In genomic region chr17:74769856-74770497, GRCh38 we compare ENCODE assay signal across 1 cellular context.
TF ChIP-seq lines count a peak whose summit lies in the region.

No MANE protein-coding gene starts in this region.

TF ChIP-seq in HepG2, 621 proteins besides CTCF, POLR2A, EP300 and RAD21 (continued from another document and continues in another):
- TF ChIP-seq RERE (CRISPR knock-in tag; IDR thresholded peaks at IDR 0.05; ENCODE audit: low read depth) (no peak), MIER3 (CRISPR knock-in tag; IDR thresholded peaks at IDR 0.05; ENCODE audit: borderline replicate concordance) (no peak), ZZZ3 (CRISPR knock-in tag; IDR thresholded peaks at IDR 0.05; ENCODE audit: borderline replicate concordance) (no peak), E2F1 (CRISPR knock-in tag; IDR thresholded peaks at IDR 0.05) (no peak), TCF12 (IDR thresholded peaks at IDR 0.05) (no peak), TCF12 (CRISPR knock-in tag; IDR thresholded peaks at IDR 0.05) (no peak), NFKBIZ (CRISPR knock-in tag; IDR thresholded peaks at IDR 0.05) (no peak), GZF1 (CRISPR knock-in tag; IDR thresholded peaks at IDR 0.05) (no peak), ZNF737 (CRISPR knock-in tag; IDR thresholded peaks at IDR 0.05; ENCODE audit: borderline replicate concordance) (no peak), ZNF280D (CRISPR knock-in tag; IDR thresholded peaks at IDR 0.05) (no peak), AHDC1 (CRISPR knock-in tag; IDR thresholded peaks at IDR 0.05; ENCODE audit: borderline replicate concordance) (0 out of 2 replicates have a peak, but pooled peaks have one; percentile 27), ZNF225 (CRISPR knock-in tag; IDR thresholded peaks at IDR 0.05) (no peak), FOXO4 (CRISPR knock-in tag; conservative IDR thresholded peaks at IDR 0.05) (no peak), MIER2 (CRISPR knock-in tag; IDR thresholded peaks at IDR 0.05) (no peak), RAD51 (IDR thresholded peaks at IDR 0.05; ENCODE audit: borderline replicate concordance) (no peak), TBX2 (CRISPR knock-in tag; IDR thresholded peaks at IDR 0.05; ENCODE audit: borderline replicate concordance) (no peak; the same call in 1 of the 2 replicates), GMEB1 (CRISPR knock-in tag; IDR thresholded peaks at IDR 0.05; ENCODE audit: borderline replicate concordance) (no peak), ZMYM3 (CRISPR knock-in tag; IDR thresholded peaks at IDR 0.05) (no peak), SRSF4 (IDR thresholded peaks at IDR 0.05; ENCODE audit: low read depth, low read length, poor library complexity, severe bottlenecking) (no peak), ZNF414 (CRISPR knock-in tag; IDR thresholded peaks at IDR 0.05) (no peak), ZNF142 (CRISPR knock-in tag; IDR thresholded peaks at IDR 0.05) (no peak), CEBPB (IDR thresholded peaks at IDR 0.05; ENCODE audit: borderline replicate concordance, low read depth, low read length) (no peak), ZKSCAN1 (IDR thresholded peaks at IDR 0.05; ENCODE audit: low read length) (no peak), HMG20B (CRISPR knock-in tag; conservative IDR thresholded peaks at IDR 0.05) (no peak), ZSCAN20 (CRISPR knock-in tag; IDR thresholded peaks at IDR 0.05; ENCODE audit: borderline replicate concordance) (no peak), TARDBP (CRISPR knock-in tag; IDR thresholded peaks at IDR 0.05) (no peak), ZNF775 (CRISPR knock-in tag; IDR thresholded peaks at IDR 0.05; ENCODE audit: borderline replicate concordance) (no peak), ZNF780A (CRISPR knock-in tag; IDR thresholded peaks at IDR 0.05) (no peak), ZNF782 (CRISPR knock-in tag; IDR thresholded peaks at IDR 0.05; ENCODE audit: borderline replicate concordance) (0 out of 2 replicates have a peak, but pooled peaks have one; percentile 4), NCOA2 (CRISPR knock-in tag; IDR thresholded peaks at IDR 0.05) (no peak), AGO2 (optimal IDR thresholded peaks at IDR 0.05; ENCODE audit: low read depth, low read length) (peak; percentile 94)
